Comparison of ENCODE assay signal across 19 cellular contexts in the genomic region with DNA sequence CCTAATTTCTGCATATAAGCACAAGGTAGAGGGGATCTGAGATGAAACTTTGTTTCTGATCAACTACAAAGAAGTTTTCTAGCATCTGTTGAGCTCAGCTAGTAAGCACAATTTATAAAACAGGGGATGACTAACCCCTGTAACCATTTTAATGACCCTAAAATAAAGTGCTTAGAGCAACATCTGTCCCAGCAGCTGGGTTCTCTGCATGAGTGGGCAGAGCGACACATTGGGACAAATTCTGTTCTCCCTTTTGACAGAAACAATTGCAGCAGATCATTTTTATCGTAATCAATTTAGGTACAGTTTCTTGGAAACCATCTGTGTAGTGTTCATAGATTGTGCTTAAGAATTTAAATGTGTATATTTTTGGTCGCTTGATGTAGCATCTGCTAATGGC.
"Had no signal": no experiment of that assay in that cellular context is flagged by ENCODE, and none has a peak within 500 bp of the region (broad histone marks: within the 10 kb centered on the region; RNA-seq: fewer than 3 reads in every experiment).

No MANE protein-coding gene starts in this region.

- H3K27ac ChIP-seq: body of pancreas, esophagus squamous epithelium, neutrophil, sigmoid colon, thyroid gland, VCaP had no signal

- H3K4me3 ChIP-seq: body of pancreas, esophagus squamous epithelium, sigmoid colon, thyroid gland had no signal

- H3K27me3 Mint-ChIP-seq: activated CD8-positive, alpha-beta memory T cell treated with anti-CD3 and anti-CD28 coated beads, Interleukin-2, amount 10 ng/mL, durations not matched to agents 7 days and 5 days; activated naive CD8-positive, alpha-beta T cell treated with anti-CD3 and anti-CD28 coated beads, Interleukin-2, amount 10 ng/mL, durations not matched to agents 7 days and 5 days; effector memory CD8-positive, alpha-beta T cell had no signal

- H3K9me3 ChIP-seq: body of pancreas, esophagus squamous epithelium, neutrophil, sigmoid colon, thyroid gland had no signal

- DNase-seq: activated CD4-positive, alpha-beta T cell treated with anti-CD3 and anti-CD28 coated beads for 1 hour; activated CD4-positive, alpha-beta T cell treated with anti-CD3 and anti-CD28 coated beads, Interleukin-2, amount 50 U/mL, for 48 hours; activated CD8-positive, alpha-beta memory T cell treated with anti-CD3 and anti-CD28 coated beads, Interleukin-2, amount 10 ng/mL, durations not matched to agents 7 days and 5 days; activated naive CD8-positive, alpha-beta T cell treated with anti-CD3 and anti-CD28 coated beads, Interleukin-2, amount 10 ng/mL, durations not matched to agents 7 days and 5 days; amygdala; body of pancreas; effector memory CD8-positive, alpha-beta T cell; esophagus squamous epithelium; left cardiac atrium; mesendoderm; natural killer cell; sigmoid colon; stimulated activated CD4-positive, alpha-beta T cell treated with anti-CD3 and anti-CD28 coated beads, Interleukin-12 subunit alpha, Interleukin-12 subunit beta, amount 100 ng/mL, for 4 hours; stimulated activated CD4-positive, alpha-beta T cell treated with anti-CD3 and anti-CD28 coated beads, Interleukin-2, amount 100 ng/mL, for 24 hours; stimulated activated naive CD4-positive, alpha-beta T cell treated with Interleukin-2 at 50 U/mL for 16 hours; T-helper 2 cell; thyroid gland had no signal

- H3K4me1 ChIP-seq: body of pancreas, esophagus squamous epithelium, sigmoid colon, thyroid gland had no signal

- H3K9me3 Mint-ChIP-seq: effector memory CD8-positive, alpha-beta T cell; natural killer cell had no signal

- ATAC-seq: activated CD8-positive, alpha-beta memory T cell treated with anti-CD3 and anti-CD28 coated beads, Interleukin-2, amount 10 ng/mL, durations not matched to agents 7 days and 5 days; body of pancreas; effector memory CD8-positive, alpha-beta T cell; left cardiac atrium; natural killer cell had no signal

- H3K27me3 ChIP-seq: body of pancreas, esophagus squamous epithelium, sigmoid colon, thyroid gland had no signal

- H3K27ac Mint-ChIP-seq: activated CD8-positive, alpha-beta memory T cell treated with anti-CD3 and anti-CD28 coated beads, Interleukin-2, amount 10 ng/mL, durations not matched to agents 7 days and 5 days; activated naive CD8-positive, alpha-beta T cell treated with anti-CD3 and anti-CD28 coated beads, Interleukin-2, amount 10 ng/mL, durations not matched to agents 7 days and 5 days; effector memory CD8-positive, alpha-beta T cell; natural killer cell had no signal

- H3K36me3 ChIP-seq: esophagus squamous epithelium, neutrophil, sigmoid colon, thyroid gland had no signal

- H3K36me3 Mint-ChIP-seq: natural killer cell had no signal

- H3K4me3 Mint-ChIP-seq: activated CD8-positive, alpha-beta memory T cell treated with anti-CD3 and anti-CD28 coated beads, Interleukin-2, amount 10 ng/mL, durations not matched to agents 7 days and 5 days; activated naive CD8-positive, alpha-beta T cell treated with anti-CD3 and anti-CD28 coated beads, Interleukin-2, amount 10 ng/mL, durations not matched to agents 7 days and 5 days; effector memory CD8-positive, alpha-beta T cell; natural killer cell had no signal
